In the genomic region with DNA sequence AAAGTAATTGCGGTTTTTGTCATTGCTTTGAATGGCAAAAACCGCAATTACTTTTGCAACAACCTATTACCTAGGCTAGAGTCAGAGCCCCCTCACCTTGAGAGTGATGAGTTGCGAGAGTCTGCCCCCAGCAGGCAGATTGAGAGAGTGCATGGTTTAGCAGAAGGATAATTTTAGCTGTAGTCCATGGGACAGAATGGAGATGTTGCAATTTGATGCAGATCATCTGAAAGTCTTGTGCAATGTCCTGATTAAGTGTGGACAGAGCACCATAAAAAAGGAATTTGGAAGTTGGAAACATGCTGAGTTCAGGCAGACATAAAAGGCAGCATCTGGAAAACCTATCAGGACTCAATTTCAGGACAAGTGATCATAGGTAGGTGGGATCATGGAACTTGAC, we compare ENCODE assay signal across 11 cellular contexts. TPM values are rescaled to one million over a fixed set of nuclear protein-coding genes. Genes with fewer than 3 reads are reported as not detected.
A peak's percentile ranks its signal among the peaks of the same experiment; 100 is the strongest.
DNase-seq lines count a peak whose midpoint lies in the region; ATAC-seq and TF ChIP-seq lines count a peak whose summit lies in the region.
"Had no signal": no experiment of that assay in that cellular context is flagged by ENCODE, and none has a peak within 500 bp of the region (broad histone marks: within the 10 kb centered on the region; RNA-seq: fewer than 3 reads in every experiment).

No MANE protein-coding gene starts in this region.

- H3K9me3 ChIP-seq in mammary epithelial cell (replicated peaks; ENCODE audit: insufficient read depth, low read length), result no peaks in the 10 kb centered on the region
- H3K9me3 ChIP-seq in lung (ENCODE audit: control insufficient read depth in 2 of 2, insufficient read depth in 1 of 2, low read length in 1 of 2), result no peaks in the 10 kb centered on the region
- no peaks in the 10 kb centered on the region for H3K9me3 ChIP-seq in CD8-positive, alpha-beta T cell (ENCODE audit: low read length)

- ATAC-seq in lung (ENCODE audit: insufficient read depth, low FRiP score) (peak; percentile 69), HG03521 (IDR thresholded peaks at IDR 0.05; ENCODE audit: unreplicated experiment) (no peak)
- no peak for ATAC-seq in CD8-positive, alpha-beta T cell

- in situ Hi-C loops in mammary epithelial cell (cut with MboI; ENCODE audit: low sequenced_read_pairs in 2 of 2), result no loop called here

- H3K9ac ChIP-seq in mammary epithelial cell (ENCODE audit: insufficient read depth, low read length), result no peak overlapping the region

- WGBS in mammary epithelial cell (ENCODE audit: low coverage, missing lambda C conversion rate), result 6% methylated on average over 2 of the region's 3 CpGs
- WGBS in lung, 2 donors, result 7 to 17% methylated on average over 3 of the region's 3 CpGs

- TF ChIP-seq CTCF in mammary epithelial cell (conservative IDR thresholded peaks at IDR 0.05 in 1 of 2, IDR thresholded peaks at IDR 0.05 in 1 of 2; ENCODE audit: extremely low read depth in 1 of 2, insufficient read depth in 1 of 2, low read depth in 1 of 2, low read length in 2 of 2), result peak; percentile 21 to 42
- peak; percentile 35 for TF ChIP-seq CTCF in lung (IDR thresholded peaks at IDR 0.05; ENCODE audit: control extremely low read depth, extremely low read depth)
- no peak for TF ChIP-seq CTCF in CD8-positive, alpha-beta T cell (IDR thresholded peaks at IDR 0.05)

- intact Hi-C loops in mammary epithelial cell (cut with micrococcal nuclease), result loop anchor here (10.0 kb wide), 1 partner anchor 447 kb away; no protein-coding TSS in a partner anchor
- intact Hi-C loops in CD8-positive, alpha-beta T cell (cut with DNase I, micrococcal nuclease), result no loop called here

- POLR2A ChIA-PET in CD8-positive, alpha-beta T cell (lab: Charles Lee), result no interaction called here

- H3K27me3 ChIP-seq in mammary epithelial cell (ENCODE audit: insufficient read depth, low read length) (no peaks in the 10 kb centered on the region), lung (ENCODE audit: control insufficient read depth, insufficient read depth) (no peaks in the 10 kb centered on the region)
- H3K27me3 ChIP-seq in CD8-positive, alpha-beta T cell (ENCODE audit: insufficient read depth, low read length), result no peaks in the 10 kb centered on the region

- H3K4me1 ChIP-seq in mammary epithelial cell (ENCODE audit: insufficient read depth, low read length) (no peaks in the 10 kb centered on the region), lung (ENCODE audit: control insufficient read depth in 2 of 2, insufficient read depth in 2 of 2, low read length in 2 of 2) (peaks cover 0 to 9% of the 10 kb centered on the region in 2 donors)
- H3K4me1 ChIP-seq in CD8-positive, alpha-beta T cell (ENCODE audit: insufficient read depth, low read length), result no peaks in the 10 kb centered on the region

- no peaks in the 10 kb centered on the region for H3K79me2 ChIP-seq in mammary epithelial cell (ENCODE audit: insufficient read depth, low read length)

- H3K9me3 Mint-ChIP-seq in CD8-positive, alpha-beta T cell, result no peaks in the 10 kb centered on the region
- H3K9me3 Mint-ChIP-seq: CD4-positive, CD25-positive, alpha-beta regulatory T cell had no signal

- H3K36me3 Mint-ChIP-seq in CD8-positive, alpha-beta T cell, result no peaks in the 10 kb centered on the region
- H3K36me3 Mint-ChIP-seq: CD4-positive, CD25-positive, alpha-beta regulatory T cell had no signal

- no TSS peak for BruUV-seq in mammary epithelial cell (replicated peaks; lab: Mats Ljungman, UMichigan)

- H3K4me1 Mint-ChIP-seq in CD8-positive, alpha-beta T cell (ENCODE audit: low read depth), result no peaks in the 10 kb centered on the region
- H3K4me1 Mint-ChIP-seq: CD4-positive, CD25-positive, alpha-beta regulatory T cell had no signal

- H3K4me3 Mint-ChIP-seq in CD8-positive, alpha-beta T cell, result no peak overlapping the region
- H3K4me3 Mint-ChIP-seq: CD4-positive, CD25-positive, alpha-beta regulatory T cell had no signal

- CTCF ChIA-PET in mammary epithelial cell (lab: Charles Lee; ENCODE audit: low non-redundant PET), result no interaction called here
- CTCF ChIA-PET in CD8-positive, alpha-beta T cell (lab: Charles Lee), result interaction anchor here (0.6 to 0.7 kb wide), 2 partner anchors 16 to 23 kb away, joined by 3 read pairs; no protein-coding TSS in a partner anchor

- H2AFZ ChIP-seq in mammary epithelial cell (ENCODE audit: low read depth, low read length), result no peak overlapping the region

- no peak overlapping the region for H3K27ac Mint-ChIP-seq in CD8-positive, alpha-beta T cell
- H3K27ac Mint-ChIP-seq: CD4-positive, CD25-positive, alpha-beta regulatory T cell had no signal

- H3K4me2 ChIP-seq in mammary epithelial cell (ENCODE audit: insufficient read depth, low read depth, low read length), result no peak overlapping the region

- dilution Hi-C loops in mammary epithelial cell (cut with HindIII; ENCODE audit: low sequenced_read_pairs), result no loop called here

- DNase-seq in NCI-H524 (lab: John Stamatoyannopoulos, UW) (peak; percentile 28 to 41), NCI-H524 treated with DMSO at 0.1 percent for 48 hours (lab: John Stamatoyannopoulos, UW) (no peak), H4 (ENCODE audit: low spot score) (peak; percentile 71), NCI-H1048 (lab: John Stamatoyannopoulos, UW) (peak; percentile 13), mammary epithelial cell (peak; percentile 12), lung (ENCODE audit: low spot score) (peak; percentile 42)
- DNase-seq in CD8-positive, alpha-beta T cell, result no peak

- no peaks in the 10 kb centered on the region for H4K20me1 ChIP-seq in mammary epithelial cell (ENCODE audit: insufficient read depth, low read length)

- H3K4me3 ChIP-seq in mammary epithelial cell (replicated peaks in 1 of 3; ENCODE audit: insufficient read depth in 1 of 3, low read depth in 2 of 3, low read length in 3 of 3) (no peak overlapping the region), lung (no peak overlapping the region)
- no peak overlapping the region for H3K4me3 ChIP-seq in CD8-positive, alpha-beta T cell (ENCODE audit: low read depth, low read length)

- H3K36me3 ChIP-seq in mammary epithelial cell (ENCODE audit: insufficient read depth, low read length) (no peaks in the 10 kb centered on the region), lung (ENCODE audit: control insufficient read depth in 2 of 2, insufficient read depth in 2 of 2, low read length in 2 of 2) (no peaks in the 10 kb centered on the region)
- no peaks in the 10 kb centered on the region for H3K36me3 ChIP-seq in CD8-positive, alpha-beta T cell (ENCODE audit: insufficient read depth, low read length)

- H3K27ac ChIP-seq in mammary epithelial cell (ENCODE audit: insufficient read depth, low read depth, low read length) (no peak overlapping the region), lung (ENCODE audit: low read depth in 1 of 2, low read length in 1 of 2) (no peak overlapping the region)
- H3K27ac ChIP-seq in CD8-positive, alpha-beta T cell (ENCODE audit: low read depth, low read length), result no peak overlapping the region

- H3K27me3 Mint-ChIP-seq in CD8-positive, alpha-beta T cell (ENCODE audit: low read depth), result peaks cover 15% of the 10 kb centered on the region
- H3K27me3 Mint-ChIP-seq: CD4-positive, CD25-positive, alpha-beta regulatory T cell had no signal

RNA-seq across cellular contexts. Expression of a gene that starts 48.7 kb away (rescaled TPM):
- not detected in 2 replicates for total RNA-seq in H4 (2014; rRNA removed; shearing (Covaris generic))
- total RNA-seq in mammary epithelial cell, result not detected
- not detected for polyA plus RNA-seq in mammary epithelial cell
- polyA minus RNA-seq in mammary epithelial cell, result not detected
- 1 to 10 TPM; 3.8 to 5.6 TPM for total RNA-seq in lung
- polyA plus RNA-seq in lung, result 1 to 10 TPM in 1 of 2 donors, under 1 TPM in 1; 0.39 to 8.7 TPM
- not detected for total RNA-seq in CD8-positive, alpha-beta T cell
- total RNA-seq: activated CD8-positive, alpha-beta memory T cell treated with anti-CD3 and anti-CD28 coated beads for 36 hours; CD4-positive, CD25-positive, alpha-beta regulatory T cell; pulmonary artery endothelial cell had no signal
- polyA plus RNA-seq: CD4-positive, CD25-positive, alpha-beta regulatory T cell had no signal

Comparison
In these comparisons a context has a peak if more than half of its experiments do, and no peak if none do; other contexts are left out.
1. DNase-seq: peak in NCI-H524 (2 of 2), H4 (single experiment), NCI-H1048 (single experiment), mammary epithelial cell (single experiment) and lung (single experiment); none in NCI-H524 treated with DMSO at 0.1 percent for 48 hours (single experiment) and CD8-positive, alpha-beta T cell (0 of 7).